Comparison of ENCODE assay signal across 15 cellular contexts in genomic region chr12:115988629-115989563, GRCh38.
A peak's percentile ranks its signal among the peaks of the same experiment; 100 is the strongest.
DNase-seq lines count a peak whose midpoint lies in the region; ATAC-seq, FAIRE-seq and TF ChIP-seq lines count a peak whose summit lies in the region.
"Had no signal": no experiment of that assay in that cellular context is flagged by ENCODE, and none has a peak within 500 bp of the region (broad histone marks: within the 10 kb centered on the region; RNA-seq: fewer than 3 reads in every experiment).

No MANE protein-coding gene starts in this region.

- H3K9ac ChIP-seq in BLaER1 = no peak overlapping the region
- H3K9ac ChIP-seq in mesenchymal stem cell (ENCODE audit: low read length) = no peak overlapping the region

- H4K20me1 ChIP-seq in BLaER1 = peaks cover 69% of the 10 kb centered on the region

- H3K27ac ChIP-seq in BLaER1 (no peak overlapping the region), mesenchymal stem cell (ENCODE audit: low read length, poor library complexity, severe bottlenecking) (no peak overlapping the region)
- H3K27ac ChIP-seq: breast epithelium, pancreas, RWPE1 had no signal

- H2BK12ac ChIP-seq in mesenchymal stem cell (ENCODE audit: low read length in 2 of 2) = peak overlapping the region in 1 of 2 experiments; percentile 33

- no peak overlapping the region for H2BK120ac ChIP-seq in mesenchymal stem cell (ENCODE audit: low read depth, low read length)

- ATAC-seq in activated CD8-positive, alpha-beta T cell treated with anti-CD3 and anti-CD28 coated beads for 36 hours = no peak
- ATAC-seq in HG02870 (IDR thresholded peaks at IDR 0.05; ENCODE audit: unreplicated experiment) = no peak
- ATAC-seq: pancreas had no signal

- WGBS in mesenchymal stem cell = 79% methylated on average over 8 of the region's 8 CpGs

- no peaks in the 10 kb centered on the region for H3K27me3 ChIP-seq in BLaER1
- no peaks in the 10 kb centered on the region for H3K27me3 ChIP-seq in mesenchymal stem cell (ENCODE audit: control insufficient read depth in 1 of 2, insufficient read depth in 1 of 2, low read length in 2 of 2)
- H3K27me3 ChIP-seq: breast epithelium, pancreas had no signal

- H2AFZ ChIP-seq in mesenchymal stem cell (ENCODE audit: low read depth, low read length) = no peak overlapping the region

- H3K9me3 ChIP-seq in BLaER1 (no peaks in the 10 kb centered on the region), mesenchymal stem cell (ENCODE audit: control insufficient read depth, low read length) (no peaks in the 10 kb centered on the region)
- H3K9me3 ChIP-seq: breast epithelium, pancreas had no signal

- peaks cover 21% of the 10 kb centered on the region for H3K4me1 Mint-ChIP-seq in activated CD8-positive, alpha-beta T cell treated with anti-CD3 and anti-CD28 coated beads for 36 hours (ENCODE audit: low read depth)

- peaks cover 25% of the 10 kb centered on the region for H3K36me3 Mint-ChIP-seq in activated CD8-positive, alpha-beta T cell treated with anti-CD3 and anti-CD28 coated beads for 36 hours (ENCODE audit: low read depth)

- no peak for FAIRE-seq in GM12891 (lab: Jason Lieb, UNC)
- FAIRE-seq: pancreas had no signal

- POLR2A ChIA-PET in activated CD8-positive, alpha-beta T cell treated with anti-CD3 and anti-CD28 coated beads for 36 hours (lab: Charles Lee) = interaction anchor here (0.9 kb wide), 1 partner anchor 21 kb away, joined by 4 read pairs; no protein-coding TSS in a partner anchor

- peak overlapping the region; percentile 11 for H3K27ac Mint-ChIP-seq in activated CD8-positive, alpha-beta T cell treated with anti-CD3 and anti-CD28 coated beads for 36 hours

- H3K4me3 Mint-ChIP-seq in activated CD8-positive, alpha-beta T cell treated with anti-CD3 and anti-CD28 coated beads for 36 hours = no peak overlapping the region

- H4K91ac ChIP-seq in mesenchymal stem cell (ENCODE audit: low read length) = no peak overlapping the region

- H3K18ac ChIP-seq in mesenchymal stem cell (ENCODE audit: low read depth in 1 of 2, low read length in 2 of 2) = no peak overlapping the region

- no peak for DNase-seq in GM12891 (ENCODE audit: insufficient read length, low spot score)
- DNase-seq in activated CD8-positive, alpha-beta T cell treated with anti-CD3 and anti-CD28 coated beads for 36 hours = no peak
- no peak for DNase-seq in mesenchymal stem cell
- DNase-seq in GM19238 (ENCODE audit: insufficient read length, low spot score) = no peak
- no peak for DNase-seq in NCI-H510A (lab: John Stamatoyannopoulos, UW)
- DNase-seq in NOMO-1 treated with dmso at 0.1 percent for 144 hours (lab: John Stamatoyannopoulos, UW; ENCODE audit: unreplicated experiment) = no peak
- DNase-seq: activated CD4-positive, alpha-beta T cell treated with anti-CD3 and anti-CD28 coated beads for 48 hours; DMS79 treated with DMSO at 0.1 percent for 48 hours; effector memory CD4-positive, alpha-beta T cell; NCI-H748 treated with DMSO at 0.1 percent for 48 hours; pancreas had no signal

- H2BK5ac ChIP-seq in mesenchymal stem cell (ENCODE audit: low read depth, low read length, poor library complexity, severe bottlenecking) = no peak overlapping the region

- no peak for TF ChIP-seq CTCF in activated CD8-positive, alpha-beta T cell treated with anti-CD3 and anti-CD28 coated beads for 36 hours (IDR thresholded peaks at IDR 0.05)

- H3K36me3 ChIP-seq in BLaER1 = peaks cover 95% of the 10 kb centered on the region
- peaks cover 22 to 92% of the 10 kb centered on the region in 2 experiments for H3K36me3 ChIP-seq in mesenchymal stem cell (ENCODE audit: control insufficient read depth in 1 of 2, insufficient read depth in 2 of 2, low read depth in 1 of 2, low read length in 2 of 2)

- peak overlapping the region; percentile 14 for H4K8ac ChIP-seq in mesenchymal stem cell (ENCODE audit: low read length)

- H3K14ac ChIP-seq in mesenchymal stem cell (ENCODE audit: low read length in 2 of 2) = no peak overlapping the region

- no peak overlapping the region for H3K4ac ChIP-seq in mesenchymal stem cell (ENCODE audit: low read depth in 1 of 2, low read length in 2 of 2)

- H3K27me3 Mint-ChIP-seq in activated CD8-positive, alpha-beta T cell treated with anti-CD3 and anti-CD28 coated beads for 36 hours = no peaks in the 10 kb centered on the region

- no peaks in the 10 kb centered on the region for H3K9me3 Mint-ChIP-seq in activated CD8-positive, alpha-beta T cell treated with anti-CD3 and anti-CD28 coated beads for 36 hours

- H3K4me1 ChIP-seq in BLaER1 = peaks cover 22% of the 10 kb centered on the region
- H3K4me1 ChIP-seq in mesenchymal stem cell (ENCODE audit: control insufficient read depth, insufficient read depth, low read depth, low read length) = no peaks in the 10 kb centered on the region
- H3K4me1 ChIP-seq: breast epithelium, pancreas had no signal

- H3K4me2 ChIP-seq in BLaER1 = peak overlapping the region; percentile 5
- H3K4me2 ChIP-seq in mesenchymal stem cell (ENCODE audit: low read length, poor library complexity, severe bottlenecking) = no peak overlapping the region

- peaks cover 37% of the 10 kb centered on the region for H3K79me1 ChIP-seq in mesenchymal stem cell (replicated peaks; ENCODE audit: low read length, poor library complexity, severe bottlenecking)

- intact Hi-C loops in activated CD8-positive, alpha-beta T cell treated with anti-CD3 and anti-CD28 coated beads for 36 hours (cut with micrococcal nuclease) = no loop called here

- no peak overlapping the region for H2BK15ac ChIP-seq in mesenchymal stem cell (ENCODE audit: low read depth, poor library complexity, severe bottlenecking)

- CTCF ChIA-PET in activated CD8-positive, alpha-beta T cell treated with anti-CD3 and anti-CD28 coated beads for 36 hours (lab: Charles Lee) = interaction anchor here (2.0 to 4.6 kb wide), 2 partner anchors 10 to 720 kb away, joined by 6 to 23 read pairs; no protein-coding TSS in a partner anchor

- TF ChIP-seq POLR2A in GM12891 (IDR thresholded peaks at IDR 0.05; ENCODE audit: low read depth, low read length) = no peak

- no peak overlapping the region for H3K4me3 ChIP-seq in BLaER1
- H3K4me3 ChIP-seq in mesenchymal stem cell (ENCODE audit: insufficient read depth in 1 of 2, low read depth in 1 of 2, low read length in 2 of 2) = no peak overlapping the region
- H3K4me3 ChIP-seq: breast epithelium, pancreas had no signal

- H3K23ac ChIP-seq in mesenchymal stem cell (ENCODE audit: low read length in 2 of 2) = no peak overlapping the region

- no peak overlapping the region for H2AK5ac ChIP-seq in mesenchymal stem cell (ENCODE audit: low read length, severe bottlenecking)

TF ChIP-seq in GM12891, 5 proteins besides CTCF, POLR2A, EP300 and RAD21:
- TF ChIP-seq PAX5 (IDR thresholded peaks at IDR 0.05; ENCODE audit: insufficient read depth, low read length, severe bottlenecking) (no peak), SPI1 (IDR thresholded peaks at IDR 0.05; ENCODE audit: low read depth, low read length) (peak; percentile 84)
